ENCODE assay signal across 12 cellular contexts in genomic region chr1:207897188-207897587, GRCh38. TPM values are rescaled to one million over a fixed set of nuclear protein-coding genes. Genes with fewer than 3 reads are reported as not detected.
A peak's percentile ranks its signal among the peaks of the same experiment; 100 is the strongest.
DNase-seq lines count a peak whose midpoint lies in the region; ATAC-seq, FAIRE-seq and TF ChIP-seq lines count a peak whose summit lies in the region.
"Had no signal": no experiment of that assay in that cellular context is flagged by ENCODE, and none has a peak within 500 bp of the region (broad histone marks: within the 10 kb centered on the region; RNA-seq: fewer than 3 reads in every experiment).

No MANE protein-coding gene starts in this region.

- H3K27me3 Mint-ChIP-seq in mesothelial cell of epicardium (ENCODE audit: low read depth): peaks cover 38% of the 10 kb centered on the region
- H3K27me3 Mint-ChIP-seq in activated CD4-positive, alpha-beta T cell treated with anti-CD3 and anti-CD28 coated beads, Interleukin-2, amount 10 ng/mL, durations not matched to agents 24 days and 14 days: peaks cover 18% of the 10 kb centered on the region

- H3K27me3 ChIP-seq in GM12878 (replicated peaks in 1 of 2; ENCODE audit: control insufficient read depth in 2 of 2, insufficient read depth in 2 of 2, low read length in 1 of 2): peaks cover 0 to 2% of the 10 kb centered on the region in 2 experiments; a peak in 1 of 4 replicates
- H3K27me3 ChIP-seq: neutrophil, SJSA1 had no signal

- no peaks in the 10 kb centered on the region for H3K4me1 Mint-ChIP-seq in mesothelial cell of epicardium
- H3K4me1 Mint-ChIP-seq in activated CD4-positive, alpha-beta T cell treated with anti-CD3 and anti-CD28 coated beads, Interleukin-2, amount 10 ng/mL, durations not matched to agents 24 days and 14 days: peaks cover 7% of the 10 kb centered on the region

- H3K9me3 ChIP-seq in GM12878 (replicated peaks; ENCODE audit: control insufficient read depth, insufficient read depth, low read length): no peaks in the 10 kb centered on the region
- H3K9me3 ChIP-seq: neutrophil, SJSA1 had no signal

- no TSS peak for BruUV-seq in GM12878 (replicated peaks; lab: Mats Ljungman, UMichigan)

- peak; percentile 53 for TF ChIP-seq RAD21 in GM12878 (IDR thresholded peaks at IDR 0.05; ENCODE audit: insufficient read depth, low read depth, low read length)

- TF ChIP-seq POLR2A in GM12878 (IDR thresholded peaks at IDR 0.05; ENCODE audit: low read depth, low read length): no peak

- H4K20me1 ChIP-seq in GM12878 (ENCODE audit: control insufficient read depth, insufficient read depth): no peaks in the 10 kb centered on the region

- no peak for TF ChIP-seq EP300 in GM12878 (IDR thresholded peaks at IDR 0.05; ENCODE audit: borderline replicate concordance in 1 of 2, control insufficient read depth in 1 of 2, low read depth in 2 of 2, low read length in 2 of 2)

- in situ Hi-C loops in GM12878 (cut with MboI) (loop anchor here (5.0 kb wide), 1 partner anchor 70 kb away; no protein-coding TSS in a partner anchor), KBM-7 (cut with MboI; ENCODE audit: low pct_unique_long_range_greater_than_20kb, low sequenced_read_pairs) (no loop called here)

- 4% methylated on average over 2 of the region's 2 CpGs for WGBS in GM12878 (ENCODE audit: insufficient coverage, insufficient replicate concordance, low lambda C conversion rate, missing lambda C conversion rate)

- no peaks in the 10 kb centered on the region for H3K36me3 Mint-ChIP-seq in mesothelial cell of epicardium
- no peaks in the 10 kb centered on the region for H3K36me3 Mint-ChIP-seq in activated CD4-positive, alpha-beta T cell treated with anti-CD3 and anti-CD28 coated beads, Interleukin-2, amount 10 ng/mL, durations not matched to agents 24 days and 14 days (ENCODE audit: low read depth)

- no peak overlapping the region for H3K4me2 ChIP-seq in GM12878 (ENCODE audit: control insufficient read depth, insufficient read depth)

- intact Hi-C loops in GM12878 (cut with micrococcal nuclease; ENCODE audit: unreplicated experiment): loop anchor here (1.0 kb wide), 1 partner anchor 66 kb away; no protein-coding TSS in a partner anchor
- intact Hi-C loops in activated CD4-positive, alpha-beta T cell treated with anti-CD3 and anti-CD28 coated beads, Interleukin-2, amount 10 ng/mL, durations not matched to agents 24 days and 14 days (cut with micrococcal nuclease): no loop called here

- no peaks in the 10 kb centered on the region for H3K79me2 ChIP-seq in GM12878 (ENCODE audit: control insufficient read depth, insufficient read depth, low read length)

- no peak overlapping the region for H3K4me3 ChIP-seq in GM12878
- H3K4me3 ChIP-seq: SJSA1 had no signal

- no peak for DNase-seq in AG09319 (ENCODE audit: extremely low read depth, low read depth)
- DNase-seq in HCEC 1CT: peak; percentile 27
- DNase-seq in GM12878 (ENCODE audit: low read depth, low spot score): no peak
- no peak for DNase-seq in mesothelial cell of epicardium (ENCODE audit: low spot score in 2 of 2, unreplicated experiment in 2 of 2)
- no peak for DNase-seq in KBM-7
- DNase-seq in AG08396 (ENCODE audit: low spot score): no peak
- no peak for DNase-seq in activated CD4-positive, alpha-beta T cell treated with anti-CD3 and anti-CD28 coated beads, Interleukin-2, amount 10 ng/mL, durations not matched to agents 24 days and 14 days

- no peaks in the 10 kb centered on the region for H3K9me3 Mint-ChIP-seq in mesothelial cell of epicardium
- H3K9me3 Mint-ChIP-seq in activated CD4-positive, alpha-beta T cell treated with anti-CD3 and anti-CD28 coated beads, Interleukin-2, amount 10 ng/mL, durations not matched to agents 24 days and 14 days: no peaks in the 10 kb centered on the region

- RAD21 ChIA-PET in GM12878 (lab: Charles Lee; ENCODE audit: unreplicated experiment): interaction anchor here (0.6 to 4.3 kb wide), 14 partner anchors 11 to 101 kb away, joined by 3 to 75 read pairs (median 4); no protein-coding TSS in a partner anchor

- SMC1A ChIA-PET in GM12878 (lab: Charles Lee; ENCODE audit: uncharacterized antibody, unreplicated experiment): interaction anchor here (0.6 to 5.6 kb wide), 30 partner anchors 7 to 976 kb away, joined by 3 to 81 read pairs (median 5); no protein-coding TSS in a partner anchor

- peak; percentile 43 for ATAC-seq in GM12878
- ATAC-seq in GM18867 (IDR thresholded peaks at IDR 0.05; ENCODE audit: unreplicated experiment): no peak

- no peak overlapping the region for H3K9ac ChIP-seq in GM12878 (ENCODE audit: control insufficient read depth, insufficient read depth, low read length)

- H2AFZ ChIP-seq in GM12878 (ENCODE audit: control insufficient read depth, low read depth, low read length): no peak overlapping the region

- FAIRE-seq in GM12878 (lab: Jason Lieb, UNC): no peak
- FAIRE-seq: G401.6 had no signal

- no peaks in the 10 kb centered on the region for H3K36me3 ChIP-seq in GM12878 (ENCODE audit: control insufficient read depth in 2 of 2, insufficient read depth in 2 of 2, low read length in 1 of 2)
- H3K36me3 ChIP-seq: neutrophil, SJSA1 had no signal

- no peak overlapping the region for H3K4me3 Mint-ChIP-seq in mesothelial cell of epicardium
- H3K4me3 Mint-ChIP-seq in activated CD4-positive, alpha-beta T cell treated with anti-CD3 and anti-CD28 coated beads, Interleukin-2, amount 10 ng/mL, durations not matched to agents 24 days and 14 days: no peak overlapping the region

- POLR2A ChIA-PET in GM12878 (lab: Charles Lee): interaction anchor here (0.5 to 1.5 kb wide), 3 partner anchors 12 to 251 kb away, joined by 3 to 5 read pairs (median 4); no protein-coding TSS in a partner anchor

- TF ChIP-seq CTCF in AG09319 (IDR thresholded peaks at IDR 0.05; ENCODE audit: low read depth, low read length) (peak; percentile 30), GM12878 (IDR thresholded peaks at IDR 0.05 in 2 of 3, conservative IDR thresholded peaks at IDR 0.05 in 1 of 3; ENCODE audit: control insufficient read depth in 2 of 3, extremely low read depth in 1 of 3, insufficient read depth in 1 of 3, low read depth in 3 of 3, low read length in 3 of 3) (peak in 2 of 3 experiments; percentile 29 to 39; a peak in 4 of 6 replicates), mesothelial cell of epicardium (IDR thresholded peaks at IDR 0.05; ENCODE audit: unreplicated experiment) (peak; percentile 51)

- H3K27ac Mint-ChIP-seq in mesothelial cell of epicardium: no peak overlapping the region
- H3K27ac Mint-ChIP-seq in activated CD4-positive, alpha-beta T cell treated with anti-CD3 and anti-CD28 coated beads, Interleukin-2, amount 10 ng/mL, durations not matched to agents 24 days and 14 days: no peak overlapping the region

- H3K27ac ChIP-seq in GM12878 (ENCODE audit: control insufficient read depth, insufficient read depth): no peak overlapping the region
- H3K27ac ChIP-seq: neutrophil, SJSA1 had no signal

- CTCF ChIA-PET in GM12878 (lab: Yijun Ruan, JAX): interaction anchor here (0.6 to 10.1 kb wide), 32 partner anchors 9 to 697 kb away, joined by 3 to 162 read pairs (median 5); partner anchors contain the start of gene CD34

- no peaks in the 10 kb centered on the region; the same call in 1 of the 2 replicates for H3K4me1 ChIP-seq in GM12878 (ENCODE audit: control insufficient read depth, insufficient read depth, low read length)
- H3K4me1 ChIP-seq: SJSA1 had no signal

TF ChIP-seq in GM12878, 131 proteins besides CTCF, POLR2A, EP300 and RAD21:
- TF ChIP-seq YY1 (IDR thresholded peaks at IDR 0.05; ENCODE audit: low read depth, low read length) (no peak), SMC3 (IDR thresholded peaks at IDR 0.05; ENCODE audit: borderline replicate concordance, low read length) (peak; percentile 64; the same call in 1 of the 2 replicates)
TF ChIP-seq in GM12878: peak in this region for 1.

RNA-seq across cellular contexts. Expression of gene CD34, which starts 13.7 kb away (rescaled TPM):
- total RNA-seq in GM12878 (2013; cell fraction: nucleolus; rRNA removed): 0.22 TPM in 1 of 2 replicates, not detected in the other
- total RNA-seq in GM12878 (2014; rRNA removed) (not detected in 2 replicates), GM12878 (2014; rRNA removed; fragmentation: Illumina TruSeq; extraction: Trizol) (not detected in 2 replicates), GM12878 (2021) (0.08 TPM in 1 of 2 replicates, not detected in the other), mesothelial cell of epicardium (1.2 to 1.6 TPM (median 1.2 TPM) in 3 replicates)
- not detected for polyA plus RNA-seq in GM12878 (2011; ENCODE audit: low read depth)
- polyA plus RNA-seq in GM12878 (2011; rRNA removed) (under 0.01 and 0.03 TPM in 2 replicates), GM12878 (2014; fragmentation: Illumina TruSeq; extraction: Trizol) (not detected in 2 replicates), GM12878 (2014; fragmentation: Nextera tagmentation; extraction: Ambion mirVana) (under 1 TPM in 1 of 2 experiments, not detected in 1; 0.02 TPM), GM12878 (2014; rRNA removed) (0.03 and 0.05 TPM in 2 replicates), GM12878 (2016; fragmentation: Nextera tagmentation; extraction: Ambion mirVana) (not detected)
- 0.02 and 0.03 TPM in 2 replicates for polyA plus RNA-seq in GM12878 (2011; cell fraction: cytosol; rRNA removed)
- polyA plus RNA-seq in GM12878 (2011; cell fraction: nucleus; rRNA removed): 0.01 TPM in 1 of 2 replicates, not detected in the other
- polyA plus RNA-seq in GM12878 (2012): not detected in 2 replicates
- polyA minus RNA-seq in GM12878 (2011; rRNA and poly(A)+ RNA removed): under 0.01 TPM in 1 of 2 replicates, not detected in the other
- not detected in 2 replicates for polyA minus RNA-seq in GM12878 (2011; cell fraction: cytosol; rRNA and poly(A)+ RNA removed)
- under 0.01 TPM in 2 replicates for polyA minus RNA-seq in GM12878 (2011; cell fraction: nucleus; rRNA and poly(A)+ RNA removed)
- total RNA-seq in activated CD4-positive, alpha-beta T cell treated with anti-CD3 and anti-CD28 coated beads, Interleukin-2, amount 10 ng/mL, durations not matched to agents 24 days and 14 days: not detected in 2 replicates
- total RNA-seq: HT1080 had no signal
